1 cellular context compared by ENCODE assay signal in the genomic region with DNA sequence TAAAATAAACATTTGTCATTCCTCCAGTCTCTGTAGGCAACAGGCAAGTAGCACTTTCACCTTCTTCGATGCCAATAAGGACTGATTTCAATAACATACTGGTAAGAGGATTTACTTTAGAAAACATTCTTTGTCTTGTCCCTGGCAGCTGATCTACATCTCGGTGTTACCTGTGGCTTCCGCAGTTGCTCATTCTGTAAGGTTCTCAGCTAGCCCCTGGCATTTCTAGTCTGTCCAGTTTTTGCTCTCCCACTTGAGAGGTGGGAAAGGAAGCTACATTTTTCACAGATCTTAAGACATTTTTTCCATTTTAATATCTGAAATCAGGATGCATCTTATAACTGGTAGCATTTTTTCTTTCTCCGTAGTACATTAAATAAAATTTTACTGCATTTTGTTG.
TF ChIP-seq lines count a peak whose summit lies in the region.

No MANE protein-coding gene starts in this region.

TF ChIP-seq in endothelial cell of umbilical vein, 7 proteins besides CTCF, POLR2A, EP300 and RAD21:
- TF ChIP-seq JUN (IDR thresholded peaks at IDR 0.05; ENCODE audit: borderline replicate concordance, insufficient read depth, insufficient read length, low read depth) (no peak), POLR2AphosphoS5 (IDR thresholded peaks at IDR 0.05; ENCODE audit: insufficient read depth, low read depth, low read length) (no peak), MYC (IDR thresholded peaks at IDR 0.05; ENCODE audit: low read depth, low read length) (no peak), FOS (IDR thresholded peaks at IDR 0.05; ENCODE audit: borderline replicate concordance, insufficient read depth, low read length) (no peak), EZH2 (IDR thresholded peaks at IDR 0.05; ENCODE audit: borderline replicate concordance, low read depth, low read length, severe bottlenecking) (no peak), GATA2 (IDR thresholded peaks at IDR 0.05; ENCODE audit: insufficient read depth, insufficient read length, low read depth, low read length) (no peak)
- TF ChIP-seq, protein P1, sequence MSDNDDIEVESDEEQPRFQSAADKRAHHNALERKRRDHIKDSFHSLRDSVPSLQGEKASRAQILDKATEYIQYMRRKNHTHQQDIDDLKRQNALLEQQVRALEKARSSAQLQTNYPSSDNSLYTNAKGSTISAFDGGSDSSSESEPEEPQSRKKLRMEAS (IDR thresholded peaks at IDR 0.05; ENCODE audit: insufficient read depth, insufficient read length), result no peak
